Comparison of ENCODE assay signal across 19 cellular contexts in genomic region chr10:58843760-58844159, GRCh38.
"Had no signal": no experiment of that assay in that cellular context is flagged by ENCODE, and none has a peak within 500 bp of the region (broad histone marks: within the 10 kb centered on the region; RNA-seq: fewer than 3 reads in every experiment).

No MANE protein-coding gene starts in this region.

- H3K27ac Mint-ChIP-seq: naive thymus-derived CD4-positive, alpha-beta T cell had no signal

- H3K27ac ChIP-seq: coronary artery, dorsolateral prefrontal cortex, esophagus muscularis mucosa, gastrocnemius medialis, heart right ventricle, left lung, lower lobe of right lung had no signal

- ATAC-seq: gastrocnemius medialis; heart right ventricle; left cardiac atrium; left lung; left ventricle myocardium superior; lower lobe of right lung; naive thymus-derived CD4-positive, alpha-beta T cell had no signal

- H3K4me3 Mint-ChIP-seq: naive thymus-derived CD4-positive, alpha-beta T cell had no signal

- H3K4me3 ChIP-seq: coronary artery, dorsolateral prefrontal cortex, esophagus muscularis mucosa, gastrocnemius medialis, heart right ventricle, left lung, lower lobe of right lung had no signal

- H3K4me1 Mint-ChIP-seq: naive thymus-derived CD4-positive, alpha-beta T cell had no signal

- H3K27me3 ChIP-seq: esophagus muscularis mucosa, gastrocnemius medialis, heart right ventricle, left lung had no signal

- H3K36me3 Mint-ChIP-seq: naive thymus-derived CD4-positive, alpha-beta T cell had no signal

- DNase-seq: dermis blood vessel endothelial cell; dorsolateral prefrontal cortex; effector CD4-positive, alpha-beta T cell; effector memory CD4-positive, alpha-beta T cell; foreskin melanocyte; gastrocnemius medialis; glutamatergic neuron; head of caudate nucleus; heart right ventricle; hippocampal formation; left cardiac atrium; left lung; left ventricle myocardium superior; lower lobe of right lung; mesenchymal stem cell; midbrain; naive thymus-derived CD4-positive, alpha-beta T cell had no signal

- H3K9me3 ChIP-seq: esophagus muscularis mucosa, gastrocnemius medialis, heart right ventricle, left lung, lower lobe of right lung had no signal

- H3K4me1 ChIP-seq: esophagus muscularis mucosa, gastrocnemius medialis, heart right ventricle, left lung, lower lobe of right lung had no signal

- H3K36me3 ChIP-seq: esophagus muscularis mucosa, gastrocnemius medialis, heart right ventricle, left lung, lower lobe of right lung had no signal
